8 cellular contexts compared by ENCODE assay signal in the genomic region with DNA sequence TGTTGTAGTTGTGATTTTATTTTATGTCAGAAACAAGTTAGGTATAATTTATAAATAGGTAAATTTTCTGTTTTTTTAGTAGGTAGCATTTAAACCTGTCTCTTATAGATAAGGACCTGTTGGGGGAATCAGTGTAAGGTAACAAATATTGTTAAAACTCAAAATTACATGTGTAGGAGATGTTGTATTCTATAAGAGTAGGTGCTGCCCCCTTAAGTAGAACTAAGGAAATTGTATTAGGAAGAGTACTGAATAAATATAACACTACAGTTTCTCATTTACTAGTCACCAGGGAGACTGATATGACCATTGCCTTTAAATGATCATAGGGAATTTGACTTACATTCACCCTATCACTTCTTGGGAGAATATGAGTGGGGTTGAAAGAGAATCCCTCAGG. TPM values are rescaled to one million over a fixed set of nuclear protein-coding genes. Genes with fewer than 3 reads are reported as not detected.
DNase-seq lines count a peak whose midpoint lies in the region; ATAC-seq and TF ChIP-seq lines count a peak whose summit lies in the region.

No MANE protein-coding gene starts in this region.

- no peaks in the 10 kb centered on the region for H3K36me3 ChIP-seq in right lobe of liver

- peaks cover 0 to 39% of the 10 kb centered on the region in 2 donors for H3K27me3 ChIP-seq in right lobe of liver

- no peak overlapping the region for H3K27ac Mint-ChIP-seq in HFFc6
- no peak overlapping the region for H3K27ac Mint-ChIP-seq in activated CD8-positive, alpha-beta T cell treated with anti-CD3 and anti-CD28 coated beads for 36 hours

- H3K9me3 Mint-ChIP-seq in HFFc6, result no peaks in the 10 kb centered on the region
- H3K9me3 Mint-ChIP-seq in activated CD8-positive, alpha-beta T cell treated with anti-CD3 and anti-CD28 coated beads for 36 hours, result no peaks in the 10 kb centered on the region

- no peaks in the 10 kb centered on the region for H3K27me3 Mint-ChIP-seq in HFFc6 (ENCODE audit: insufficient read depth)
- no peaks in the 10 kb centered on the region for H3K27me3 Mint-ChIP-seq in activated CD8-positive, alpha-beta T cell treated with anti-CD3 and anti-CD28 coated beads for 36 hours

- peak; percentile 14 for DNase-seq in Caki2 (ENCODE audit: low read depth)
- DNase-seq in HFFc6, result peak; percentile 26
- no peak for DNase-seq in activated CD8-positive, alpha-beta T cell treated with anti-CD3 and anti-CD28 coated beads for 36 hours
- DNase-seq in right lobe of liver, result no peak
- DNase-seq in COLO668 (lab: John Stamatoyannopoulos, UW; ENCODE audit: unreplicated experiment), result no peak
- no peak for DNase-seq in ecto neural progenitor cell (ENCODE audit: low spot score)
- no peak for DNase-seq in GM19240 (ENCODE audit: insufficient read length, low spot score)

- POLR2A ChIA-PET in activated CD8-positive, alpha-beta T cell treated with anti-CD3 and anti-CD28 coated beads for 36 hours (lab: Charles Lee), result no interaction called here

- no peaks in the 10 kb centered on the region for H3K4me1 ChIP-seq in right lobe of liver

- H3K9me3 ChIP-seq in right lobe of liver, result no peaks in the 10 kb centered on the region

- H3K36me3 Mint-ChIP-seq in HFFc6 (ENCODE audit: low read depth), result peaks cover 11% of the 10 kb centered on the region; the same call in 1 of the 2 replicates
- H3K36me3 Mint-ChIP-seq in activated CD8-positive, alpha-beta T cell treated with anti-CD3 and anti-CD28 coated beads for 36 hours (ENCODE audit: low read depth), result peaks cover 23% of the 10 kb centered on the region

- TF ChIP-seq CTCF in HFFc6 (IDR thresholded peaks at IDR 0.05) (peak; percentile 71), right lobe of liver (IDR thresholded peaks at IDR 0.05) (peak in 3 of 4 donors; percentile 21 to 26 (median 26))
- peak; percentile 50 for TF ChIP-seq CTCF in activated CD8-positive, alpha-beta T cell treated with anti-CD3 and anti-CD28 coated beads for 36 hours (IDR thresholded peaks at IDR 0.05)

- CTCF ChIA-PET in activated CD8-positive, alpha-beta T cell treated with anti-CD3 and anti-CD28 coated beads for 36 hours (lab: Charles Lee), result interaction anchor here (1.9 kb wide), 1 partner anchor 38 kb away, joined by 4 read pairs; no protein-coding TSS in a partner anchor

- in situ Hi-C loops in Caki2 (cut with HindIII; ENCODE audit: low pct_unique_long_range_greater_than_20kb, low sequenced_read_pairs), result no loop called here

- no peak overlapping the region for H3K4me3 Mint-ChIP-seq in HFFc6
- no peak overlapping the region for H3K4me3 Mint-ChIP-seq in activated CD8-positive, alpha-beta T cell treated with anti-CD3 and anti-CD28 coated beads for 36 hours

- TF ChIP-seq POLR2A in right lobe of liver (IDR thresholded peaks at IDR 0.05), result no peak

- no peak for ATAC-seq in activated CD8-positive, alpha-beta T cell treated with anti-CD3 and anti-CD28 coated beads for 36 hours
- peak in 1 of 4 donors; percentile 26 for ATAC-seq in right lobe of liver
- no peak for ATAC-seq in GM18907 (IDR thresholded peaks at IDR 0.05; ENCODE audit: unreplicated experiment)

- H3K4me1 Mint-ChIP-seq in HFFc6 (ENCODE audit: low read depth), result no peaks in the 10 kb centered on the region
- H3K4me1 Mint-ChIP-seq in activated CD8-positive, alpha-beta T cell treated with anti-CD3 and anti-CD28 coated beads for 36 hours (ENCODE audit: low read depth), result peaks cover 4% of the 10 kb centered on the region

- no peak overlapping the region for H3K27ac ChIP-seq in right lobe of liver

- H3K4me3 ChIP-seq in right lobe of liver, result no peak overlapping the region

- intact Hi-C loops in activated CD8-positive, alpha-beta T cell treated with anti-CD3 and anti-CD28 coated beads for 36 hours (cut with micrococcal nuclease), result loop anchor here (5.0 kb wide), 1 partner anchor 76 kb away; no protein-coding TSS in a partner anchor
- intact Hi-C loops in right lobe of liver (cut with DNase I), result no loop called here

RNA-seq across cellular contexts. Expression of a gene that starts 31.2 kb away (rescaled TPM):
- total RNA-seq in Caki2 (2014; rRNA removed; shearing (Covaris generic); ENCODE audit: low replicate concordance), result 38.1 and 39.1 TPM in 2 replicates
- 10 to 100 TPM; 30.3 to 32.4 (median 30.9) TPM for total RNA-seq in HFFc6 (2021; fragmentation: NEBNext Ultra II Directional; extraction: Animal tissue kit (Norgen Biotek cat#: 25700))
- 100 to 1,000 TPM; 102 to 106 TPM for total RNA-seq in activated CD8-positive, alpha-beta T cell treated with anti-CD3 and anti-CD28 coated beads for 36 hours
- 1 to 10 TPM; 2.8 to 6.0 (median 5.1) TPM for total RNA-seq in right lobe of liver

Comparison
In these comparisons a context has a peak if more than half of its experiments do, and no peak if none do; other contexts are left out.
1. DNase-seq: peak in Caki2 (single experiment) and HFFc6 (single experiment); none in activated CD8-positive, alpha-beta T cell treated with anti-CD3 and anti-CD28 coated beads for 36 hours (single experiment), right lobe of liver (0 of 3), COLO668 (single experiment), ecto neural progenitor cell (single experiment) and GM19240 (single experiment).
2. Peak in every context shown above with its lines, with median percentiles within 50 percentile points of each other: CTCF ChIP-seq.